ENCODE assay signal across 19 cellular contexts in genomic region chr14:55773984-55774581, GRCh38.
DNase-seq lines count a peak whose midpoint lies in the region; ATAC-seq, FAIRE-seq and TF ChIP-seq lines count a peak whose summit lies in the region.
"Had no signal": no experiment of that assay in that cellular context is flagged by ENCODE, and none has a peak within 500 bp of the region (broad histone marks: within the 10 kb centered on the region; RNA-seq: fewer than 3 reads in every experiment).

No MANE protein-coding gene starts in this region.

- H3K27me3 ChIP-seq in astrocyte (ENCODE audit: insufficient read depth, low read length) (peaks cover 5% of the 10 kb centered on the region), right lobe of liver (no peaks in the 10 kb centered on the region), prostate gland (replicated peaks; ENCODE audit: insufficient read depth) (no peaks in the 10 kb centered on the region)
- H3K27me3 ChIP-seq: SJCRH30 had no signal

- H3K9ac ChIP-seq in astrocyte (ENCODE audit: low read length), result no peak overlapping the region

- ATAC-seq in Right ventricle myocardium superior (ENCODE audit: poor library complexity) (peak; percentile 18), right lobe of liver (peak; percentile 38 to 97 (median 76))
- ATAC-seq: K562 had no signal

- no peak overlapping the region for H3K4me2 ChIP-seq in astrocyte (ENCODE audit: low read length)

- H3K27me3 Mint-ChIP-seq in astrocyte (ENCODE audit: low read depth, unreplicated experiment), result peaks cover 3% of the 10 kb centered on the region

- H3K36me3 Mint-ChIP-seq in astrocyte (ENCODE audit: low read depth, unreplicated experiment), result no peaks in the 10 kb centered on the region

- no peaks in the 10 kb centered on the region for H3K79me2 ChIP-seq in astrocyte (ENCODE audit: insufficient read depth, low read length)

- 44% methylated on average over 1 of the region's 1 CpG for WGBS in right lobe of liver (ENCODE audit: insufficient coverage, low coverage, low lambda C conversion rate, missing lambda C conversion rate)
- 88% methylated on average over 1 of the region's 1 CpG for WGBS in prostate gland

- intact Hi-C loops in Right ventricle myocardium superior (cut with DNase I) (no loop called here), cardiac septum (cut with DNase I) (no loop called here), right lobe of liver (cut with DNase I) (no loop called here), prostate gland (cut with DNase I) (no loop called here)

- no peak for DNase-seq in Right ventricle myocardium superior
- no peak for DNase-seq in cardiac septum (ENCODE audit: low spot score)
- no peak for DNase-seq in astrocyte (ENCODE audit: low read depth)
- DNase-seq in right lobe of liver, result no peak
- DNase-seq in prostate gland (ENCODE audit: low spot score), result no peak
- DNase-seq in HT-29 (ENCODE audit: low spot score), result no peak
- no peak for DNase-seq in putamen (ENCODE audit: low spot score)
- DNase-seq: 8988T, DMS153, Kasumi-1, MV-4-11, NCI-H2029 treated with DMSO at 0.1 percent for 48 hours, NCI-H345, NCI-H510A treated with DMSO at 0.1 percent for 48 hours, NCI-H774, SJCRH30 had no signal

- H3K4me3 Mint-ChIP-seq in astrocyte (ENCODE audit: unreplicated experiment), result no peak overlapping the region

- H3K4me3 ChIP-seq in astrocyte (ENCODE audit: insufficient read depth, low read depth, low read length), result no peak overlapping the region
- no peak overlapping the region for H3K4me3 ChIP-seq in right lobe of liver
- no peak overlapping the region for H3K4me3 ChIP-seq in prostate gland
- H3K4me3 ChIP-seq: K562, SJCRH30 had no signal

- no peaks in the 10 kb centered on the region for H4K20me1 ChIP-seq in astrocyte (ENCODE audit: insufficient read depth, low read length)

- no peak for FAIRE-seq in astrocyte (lab: Jason Lieb, UNC)
- FAIRE-seq: H54, K562, RCC 7860 had no signal

- H3K9me3 ChIP-seq in astrocyte (ENCODE audit: insufficient read depth, low read depth, low read length) (no peaks in the 10 kb centered on the region), right lobe of liver (no peaks in the 10 kb centered on the region), prostate gland (no peaks in the 10 kb centered on the region)

- TF ChIP-seq CTCF in astrocyte (IDR thresholded peaks at IDR 0.05; ENCODE audit: insufficient read depth, low read depth, low read length) (no peak), right lobe of liver (IDR thresholded peaks at IDR 0.05) (no peak), prostate gland (IDR thresholded peaks at IDR 0.05) (no peak)

- TF ChIP-seq POLR2A in right lobe of liver (IDR thresholded peaks at IDR 0.05) (no peak), prostate gland (IDR thresholded peaks at IDR 0.05) (no peak)

- H3K36me3 ChIP-seq in astrocyte (ENCODE audit: insufficient read depth, low read length), result no peaks in the 10 kb centered on the region
- no peaks in the 10 kb centered on the region for H3K36me3 ChIP-seq in right lobe of liver
- no peaks in the 10 kb centered on the region for H3K36me3 ChIP-seq in prostate gland
- H3K36me3 ChIP-seq: SJCRH30 had no signal

- no peaks in the 10 kb centered on the region for H3K4me1 Mint-ChIP-seq in astrocyte (ENCODE audit: low read depth, unreplicated experiment)

- peak overlapping the region; percentile 3 for H3K27ac Mint-ChIP-seq in astrocyte (ENCODE audit: unreplicated experiment)

- H2AFZ ChIP-seq in astrocyte (ENCODE audit: low read depth, low read length), result no peak overlapping the region

- no peak overlapping the region for H3K27ac ChIP-seq in astrocyte (ENCODE audit: low read depth, low read length)
- H3K27ac ChIP-seq in right lobe of liver, result no peak overlapping the region
- H3K27ac ChIP-seq in prostate gland, result no peak overlapping the region
- H3K27ac ChIP-seq: SJCRH30 had no signal

- H3K4me1 ChIP-seq in astrocyte (ENCODE audit: insufficient read depth, low read length), result no peaks in the 10 kb centered on the region
- H3K4me1 ChIP-seq in right lobe of liver, result no peaks in the 10 kb centered on the region
- H3K4me1 ChIP-seq in prostate gland (replicated peaks), result no peaks in the 10 kb centered on the region

- H3K9me3 Mint-ChIP-seq in astrocyte (ENCODE audit: unreplicated experiment), result peaks cover 3% of the 10 kb centered on the region
